ENCODE assay signal across 8 cellular contexts in genomic region chr1:151510957-151511635, GRCh38. TPM values are rescaled to one million over a fixed set of nuclear protein-coding genes. Genes with fewer than 3 reads are reported as not detected.
DNase-seq lines count a peak whose midpoint lies in the region; ATAC-seq, FAIRE-seq and TF ChIP-seq lines count a peak whose summit lies in the region.

A gene with protein sequence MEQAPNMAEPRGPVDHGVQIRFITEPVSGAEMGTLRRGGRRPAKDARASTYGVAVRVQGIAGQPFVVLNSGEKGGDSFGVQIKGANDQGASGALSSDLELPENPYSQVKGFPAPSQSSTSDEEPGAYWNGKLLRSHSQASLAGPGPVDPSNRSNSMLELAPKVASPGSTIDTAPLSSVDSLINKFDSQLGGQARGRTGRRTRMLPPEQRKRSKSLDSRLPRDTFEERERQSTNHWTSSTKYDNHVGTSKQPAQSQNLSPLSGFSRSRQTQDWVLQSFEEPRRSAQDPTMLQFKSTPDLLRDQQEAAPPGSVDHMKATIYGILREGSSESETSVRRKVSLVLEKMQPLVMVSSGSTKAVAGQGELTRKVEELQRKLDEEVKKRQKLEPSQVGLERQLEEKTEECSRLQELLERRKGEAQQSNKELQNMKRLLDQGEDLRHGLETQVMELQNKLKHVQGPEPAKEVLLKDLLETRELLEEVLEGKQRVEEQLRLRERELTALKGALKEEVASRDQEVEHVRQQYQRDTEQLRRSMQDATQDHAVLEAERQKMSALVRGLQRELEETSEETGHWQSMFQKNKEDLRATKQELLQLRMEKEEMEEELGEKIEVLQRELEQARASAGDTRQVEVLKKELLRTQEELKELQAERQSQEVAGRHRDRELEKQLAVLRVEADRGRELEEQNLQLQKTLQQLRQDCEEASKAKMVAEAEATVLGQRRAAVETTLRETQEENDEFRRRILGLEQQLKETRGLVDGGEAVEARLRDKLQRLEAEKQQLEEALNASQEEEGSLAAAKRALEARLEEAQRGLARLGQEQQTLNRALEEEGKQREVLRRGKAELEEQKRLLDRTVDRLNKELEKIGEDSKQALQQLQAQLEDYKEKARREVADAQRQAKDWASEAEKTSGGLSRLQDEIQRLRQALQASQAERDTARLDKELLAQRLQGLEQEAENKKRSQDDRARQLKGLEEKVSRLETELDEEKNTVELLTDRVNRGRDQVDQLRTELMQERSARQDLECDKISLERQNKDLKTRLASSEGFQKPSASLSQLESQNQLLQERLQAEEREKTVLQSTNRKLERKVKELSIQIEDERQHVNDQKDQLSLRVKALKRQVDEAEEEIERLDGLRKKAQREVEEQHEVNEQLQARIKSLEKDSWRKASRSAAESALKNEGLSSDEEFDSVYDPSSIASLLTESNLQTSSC (plus strand): TSS chr1:151511387. CDS start chr1:151518520, 7,133 bp downstream.

- no peaks in the 10 kb centered on the region for H3K9me3 ChIP-seq in duodenal mucosa (ENCODE audit: control insufficient read depth in 1 of 2, low read length in 2 of 2)
- no peaks in the 10 kb centered on the region for H3K9me3 ChIP-seq in lower lobe of right lung

- H3K4me1 ChIP-seq in duodenal mucosa (ENCODE audit: control insufficient read depth in 1 of 2, insufficient read depth in 2 of 2, low read length in 2 of 2) = peaks cover 20 to 40% of the 10 kb centered on the region in 2 donors
- H3K4me1 ChIP-seq in lower lobe of right lung = peaks cover 30% of the 10 kb centered on the region

- DNase-seq in AG08395 (ENCODE audit: low spot score) (peak; percentile 23), GM19239 (ENCODE audit: insufficient read length, low spot score) (peak; percentile 58), NCI-H748 treated with DMSO at 0.1 percent for 48 hours (lab: John Stamatoyannopoulos, UW) (peak; percentile 93), lower lobe of right lung (peak; percentile 92)
- DNase-seq in activated CD4-positive, alpha-beta memory T cell treated with anti-CD3 and anti-CD28 coated beads, Interleukin-2, amount 10 ng/mL, durations not matched to agents 7 days and 5 days = peak; percentile 85
- peak; percentile 86 for DNase-seq in stimulated activated CD4-positive, alpha-beta T cell treated with anti-CD3 and anti-CD28 coated beads, Interleukin-4, amount 100 ng/mL, for 4 hours

- no peak for TF ChIP-seq CTCF in lower lobe of right lung (IDR thresholded peaks at IDR 0.05)

- peak within 1 kb of the TSS; percentile 89 for H3K4me3 ChIP-seq in duodenal mucosa (ENCODE audit: low read depth in 1 of 2, low read length in 2 of 2)
- H3K4me3 ChIP-seq in lower lobe of right lung = peak within 1 kb of the TSS; percentile 82

- POLR2A ChIA-PET in activated CD4-positive, alpha-beta memory T cell treated with anti-CD3 and anti-CD28 coated beads, Interleukin-2, amount 10 ng/mL, durations not matched to agents 7 days and 5 days (lab: Charles Lee) = interaction anchor here (0.6 to 1.4 kb wide), 4 partner anchors 26 to 64 kb away, joined by 3 to 4 read pairs (median 3); no protein-coding TSS in a partner anchor

- CTCF ChIA-PET in activated CD4-positive, alpha-beta memory T cell treated with anti-CD3 and anti-CD28 coated beads, Interleukin-2, amount 10 ng/mL, durations not matched to agents 7 days and 5 days (lab: Charles Lee) = interaction anchor here (1.0 to 2.1 kb wide), 5 partner anchors 9 to 67 kb away, joined by 3 to 6 read pairs (median 4); no protein-coding TSS in a partner anchor

- H3K27ac Mint-ChIP-seq in activated CD4-positive, alpha-beta memory T cell treated with anti-CD3 and anti-CD28 coated beads, Interleukin-2, amount 10 ng/mL, durations not matched to agents 7 days and 5 days = no peak within 1 kb of the TSS

- no peaks in the 10 kb centered on the region for H3K9me3 Mint-ChIP-seq in activated CD4-positive, alpha-beta memory T cell treated with anti-CD3 and anti-CD28 coated beads, Interleukin-2, amount 10 ng/mL, durations not matched to agents 7 days and 5 days

- peaks cover 18% of the 10 kb centered on the region for H3K27me3 Mint-ChIP-seq in activated CD4-positive, alpha-beta memory T cell treated with anti-CD3 and anti-CD28 coated beads, Interleukin-2, amount 10 ng/mL, durations not matched to agents 7 days and 5 days

- H3K4me1 Mint-ChIP-seq in activated CD4-positive, alpha-beta memory T cell treated with anti-CD3 and anti-CD28 coated beads, Interleukin-2, amount 10 ng/mL, durations not matched to agents 7 days and 5 days = peaks cover 24% of the 10 kb centered on the region

- H3K27me3 ChIP-seq in duodenal mucosa (ENCODE audit: control insufficient read depth in 1 of 2, insufficient read depth in 2 of 2, low read length in 2 of 2) (no peaks in the 10 kb centered on the region), lower lobe of right lung (ENCODE audit: low read depth) (no peaks in the 10 kb centered on the region)

- peak; percentile 56 for ATAC-seq in HG03565 (IDR thresholded peaks at IDR 0.05; ENCODE audit: unreplicated experiment)
- ATAC-seq in lower lobe of right lung = peak; percentile 88 to 92

- H3K27ac ChIP-seq in duodenal mucosa (ENCODE audit: low read depth, low read length) (peak within 1 kb of the TSS; percentile 85), lower lobe of right lung (peak within 1 kb of the TSS; percentile 72)

- H3K36me3 ChIP-seq in duodenal mucosa (ENCODE audit: control insufficient read depth in 1 of 2, insufficient read depth in 2 of 2, low read length in 2 of 2) = no peaks in the 10 kb centered on the region
- H3K36me3 ChIP-seq in lower lobe of right lung = no peaks in the 10 kb centered on the region

- peak within 1 kb of the TSS; percentile 91 to 94 for H3K9ac ChIP-seq in duodenal mucosa (ENCODE audit: low read depth in 1 of 2, low read length in 2 of 2)

- peak; percentile 31 for FAIRE-seq in GM19239 (lab: Jason Lieb, UNC)

- H3K36me3 Mint-ChIP-seq in activated CD4-positive, alpha-beta memory T cell treated with anti-CD3 and anti-CD28 coated beads, Interleukin-2, amount 10 ng/mL, durations not matched to agents 7 days and 5 days (ENCODE audit: low read depth) = no peaks in the 10 kb centered on the region

- peak within 1 kb of the TSS; percentile 83 for H3K4me3 Mint-ChIP-seq in activated CD4-positive, alpha-beta memory T cell treated with anti-CD3 and anti-CD28 coated beads, Interleukin-2, amount 10 ng/mL, durations not matched to agents 7 days and 5 days

- intact Hi-C loops in lower lobe of right lung (cut with DNase I) = no loop called here

RNA-seq across cellular contexts. Expression of the gene that starts here (rescaled TPM):
- total RNA-seq in activated CD4-positive, alpha-beta memory T cell treated with anti-CD3 and anti-CD28 coated beads, Interleukin-2, amount 10 ng/mL, durations not matched to agents 7 days and 5 days = under 1 TPM; 0.43 to 0.96 TPM
- total RNA-seq in lower lobe of right lung = 52.9 TPM

Comparison
In these comparisons a context has a peak if more than half of its experiments do, and no peak if none do; other contexts are left out.
1. Peak in every context shown above with its lines: DNase-seq, ATAC-seq, H3K4me3 ChIP-seq and H3K27ac ChIP-seq.
2. RNA of the gene that starts here (total RNA-seq): 52.9 TPM in lower lobe of right lung (single experiment); 0.43 to 0.96 TPM in activated CD4-positive, alpha-beta memory T cell treated with anti-CD3 and anti-CD28 coated beads, Interleukin-2, amount 10 ng/mL, durations not matched to agents 7 days and 5 days; every median in the first group is over 10 times any median in the second.
3. Peak in DNase-seq in activated CD4-positive, alpha-beta memory T cell treated with anti-CD3 and anti-CD28 coated beads, Interleukin-2, amount 10 ng/mL, durations not matched to agents 7 days and 5 days; RNA of the gene not detected or under 1 TPM.
4. DNase-seq: peak in every context shown above with its lines; median percentile 93 in NCI-H748 treated with DMSO at 0.1 percent for 48 hours; 92 in lower lobe of right lung; 86 in stimulated activated CD4-positive, alpha-beta T cell treated with anti-CD3 and anti-CD28 coated beads, Interleukin-4, amount 100 ng/mL, for 4 hours; 85 in activated CD4-positive, alpha-beta memory T cell treated with anti-CD3 and anti-CD28 coated beads, Interleukin-2, amount 10 ng/mL, durations not matched to agents 7 days and 5 days; 58 in GM19239; 23 in AG08395.